Comparison of ENCODE assay signal across 12 cellular contexts in genomic region chr2:101197215-101197745, GRCh38. TPM values are rescaled to one million over a fixed set of nuclear protein-coding genes. Genes with fewer than 3 reads are reported as not detected.
A peak's percentile ranks its signal among the peaks of the same experiment; 100 is the strongest.
DNase-seq lines count a peak whose midpoint lies in the region; ATAC-seq and TF ChIP-seq lines count a peak whose summit lies in the region.
"Had no signal": no experiment of that assay in that cellular context is flagged by ENCODE, and none has a peak within 500 bp of the region (broad histone marks: within the 10 kb centered on the region; RNA-seq: fewer than 3 reads in every experiment).

No MANE protein-coding gene starts in this region.

- in situ Hi-C loops in Caki2 (cut with HindIII; ENCODE audit: low pct_unique_long_range_greater_than_20kb, low sequenced_read_pairs), result no loop called here

- ATAC-seq in body of pancreas (peak; percentile 48), left cardiac atrium (no peak), HG02588 (IDR thresholded peaks at IDR 0.05; ENCODE audit: unreplicated experiment) (no peak)

- intact Hi-C loops in body of pancreas (cut with DNase I) (loop anchor here (5.0 kb wide), 1 partner anchor 185 kb away; no protein-coding TSS in a partner anchor), left cardiac atrium (cut with DNase I) (no loop called here)

- TF ChIP-seq POLR2A in body of pancreas (IDR thresholded peaks at IDR 0.05), result no peak

- H3K9me3 ChIP-seq in body of pancreas, result no peaks in the 10 kb centered on the region

- no peaks in the 10 kb centered on the region for H3K4me1 ChIP-seq in body of pancreas

- no peaks in the 10 kb centered on the region for H3K27me3 ChIP-seq in body of pancreas

- H3K36me3 ChIP-seq in body of pancreas (replicated peaks in 1 of 2; ENCODE audit: insufficient read depth in 1 of 2, low read depth in 2 of 2), result no peaks in the 10 kb centered on the region

- DNase-seq in Caki2 (ENCODE audit: low read depth) (peak; percentile 14), MV-4-11 (lab: John Stamatoyannopoulos, UW) (peak; percentile 30), body of pancreas (no peak), lung microvascular endothelial cell (ENCODE audit: low read depth in 2 of 2) (peak; percentile 13 to 22), NCI-H82 (lab: John Stamatoyannopoulos, UW) (no peak), NCI-H2081 treated with DMSO at 0.1 percent for 48 hours (lab: John Stamatoyannopoulos, UW) (no peak), left cardiac atrium (no peak)
- DNase-seq: anterior cingulate cortex; effector CD8-positive, alpha-beta T cell; NCI-H2029 treated with DMSO at 0.1 percent for 48 hours; stimulated activated CD4-positive, alpha-beta T cell treated with anti-CD3 and anti-CD28 coated beads, Interleukin-4, amount 100 ng/mL, for 24 hours had no signal

- no peak overlapping the region for H3K4me3 ChIP-seq in body of pancreas

- WGBS in body of pancreas, 2 donors, result 22 to 39% methylated on average over 1 of the region's 1 CpG

- peak overlapping the region in 1 of 4 donors; percentile 7 for H3K27ac ChIP-seq in body of pancreas

- peak in 5 of 7 experiments; percentile 15 to 52 (median 36) for TF ChIP-seq CTCF in body of pancreas (IDR thresholded peaks at IDR 0.05)

RNA-seq across cellular contexts. Expression of gene TBC1D8, which starts 46.1 kb away (rescaled TPM):
- 37.2 and 49.8 TPM in 2 replicates for total RNA-seq in Caki2 (2014; rRNA removed; shearing (Covaris generic); ENCODE audit: low replicate concordance)
- total RNA-seq in body of pancreas, result 100 to 1,000 TPM in 1 of 2 donors, 10 to 100 TPM in 1; 63.8 to 111 TPM
- total RNA-seq in lung microvascular endothelial cell, result 62.8 and 96.8 TPM in 2 replicates
- total RNA-seq in left cardiac atrium, result 10 to 100 TPM; 33.4 to 41.2 TPM

RNA-seq across cellular contexts. Expression of gene CNOT11, which starts 55.4 kb away (rescaled TPM):
- 96.0 and 125 TPM in 2 replicates for total RNA-seq in Caki2 (2014; rRNA removed; shearing (Covaris generic); ENCODE audit: low replicate concordance)
- 10 to 100 TPM; 10.2 to 34.5 TPM for total RNA-seq in body of pancreas
- total RNA-seq in lung microvascular endothelial cell, result 12.9 and 15.7 TPM in 2 replicates
- 10 to 100 TPM; 29.8 to 34.0 TPM for total RNA-seq in left cardiac atrium

Comparison
In these comparisons a context has a peak if more than half of its experiments do, and no peak if none do; other contexts are left out.
1. DNase-seq: peak in Caki2 (single experiment), MV-4-11 (single experiment) and lung microvascular endothelial cell (2 of 2); none in body of pancreas (0 of 4), NCI-H82 (single experiment), NCI-H2081 treated with DMSO at 0.1 percent for 48 hours (single experiment) and left cardiac atrium (single experiment).